In genomic region chr4:29289118-29289517, GRCh38 we compare ENCODE assay signal across 27 cellular contexts.
DNase-seq lines count a peak whose midpoint lies in the region; ATAC-seq, FAIRE-seq and TF ChIP-seq lines count a peak whose summit lies in the region.
"Had no signal": no experiment of that assay in that cellular context is flagged by ENCODE, and none has a peak within 500 bp of the region (broad histone marks: within the 10 kb centered on the region; RNA-seq: fewer than 3 reads in every experiment).

No MANE protein-coding gene starts in this region.

- H4K5ac ChIP-seq in IMR-90 (ENCODE audit: low read depth, low read length): no peak overlapping the region

- H3K14ac ChIP-seq in IMR-90 (replicated peaks; ENCODE audit: low read depth, low read length): no peak overlapping the region

- ATAC-seq in IMR-90 (ENCODE audit: low read depth) (no peak), K562 (no peak), HG03135 (IDR thresholded peaks at IDR 0.05; ENCODE audit: unreplicated experiment) (no peak)
- no peak for ATAC-seq in effector memory CD8-positive, alpha-beta T cell (replicated peaks)
- no peak for ATAC-seq in natural killer cell treated with Interleukin-12 subunit alpha and Interleukin-12 subunit beta and Interleukin-15 and Interleukin-18, amount 100 ng/mL, for 72 hours
- ATAC-seq: GM12878 had no signal

- H3K79me2 ChIP-seq in K562 (ENCODE audit: control insufficient read depth, insufficient read depth, low read length): no peaks in the 10 kb centered on the region

- H4K8ac ChIP-seq in IMR-90 (ENCODE audit: low read depth in 2 of 2, low read length in 2 of 2): no peak overlapping the region

- in situ Hi-C loops in IMR-90 (cut with MboI; ENCODE audit: low sequenced_read_pairs): no loop called here
- in situ Hi-C loops in K562 (cut with MboI): no loop called here

- no peaks in the 10 kb centered on the region for H3K27me3 Mint-ChIP-seq in effector memory CD8-positive, alpha-beta T cell
- H3K27me3 Mint-ChIP-seq in natural killer cell treated with Interleukin-12 subunit alpha and Interleukin-12 subunit beta and Interleukin-15 and Interleukin-18, amount 100 ng/mL, for 72 hours: no peaks in the 10 kb centered on the region
- H3K27me3 Mint-ChIP-seq: CD4-positive, alpha-beta memory T cell; CD4-positive, CD25-positive, alpha-beta regulatory T cell; CD8-positive, alpha-beta memory T cell had no signal

- no peak overlapping the region for H2BK5ac ChIP-seq in IMR-90 (ENCODE audit: low read depth, low read length, poor library complexity, severe bottlenecking)

- no peaks in the 10 kb centered on the region for H3K79me1 ChIP-seq in IMR-90 (ENCODE audit: low read depth in 1 of 2, low read length in 2 of 2)

- FAIRE-seq in K562 (lab: Jason Lieb, UNC) (no peak), small intestine (lab: Jason Lieb, UNC) (peak; percentile 19)
- FAIRE-seq: A204.1, GM12878, GM12892, GM18507 had no signal

- H3K4me3 Mint-ChIP-seq in effector memory CD8-positive, alpha-beta T cell: no peak overlapping the region
- no peak overlapping the region for H3K4me3 Mint-ChIP-seq in natural killer cell treated with Interleukin-12 subunit alpha and Interleukin-12 subunit beta and Interleukin-15 and Interleukin-18, amount 100 ng/mL, for 72 hours
- H3K4me3 Mint-ChIP-seq: CD14-positive monocyte; CD4-positive, alpha-beta memory T cell; CD4-positive, CD25-positive, alpha-beta regulatory T cell; CD8-positive, alpha-beta memory T cell had no signal

- H3K9me3 ChIP-seq in IMR-90 (ENCODE audit: control insufficient read depth, insufficient read depth, low read length) (no peaks in the 10 kb centered on the region), K562 (replicated peaks; ENCODE audit: control insufficient read depth, insufficient read depth, low read depth, low read length) (no peaks in the 10 kb centered on the region), small intestine (ENCODE audit: control insufficient read depth, low read depth) (no peaks in the 10 kb centered on the region)
- H3K9me3 ChIP-seq: BE2C, BLaER1 had no signal

- BruUV-seq in IMR-90 (replicated peaks; lab: Mats Ljungman, UMichigan) (no TSS peak), K562 (replicated peaks; lab: Mats Ljungman, UMichigan) (no TSS peak)

- no peaks in the 10 kb centered on the region for H4K20me1 ChIP-seq in IMR-90 (ENCODE audit: insufficient read depth, low read length)
- H4K20me1 ChIP-seq in K562 (replicated peaks; ENCODE audit: control insufficient read depth, insufficient read depth, low read length): no peaks in the 10 kb centered on the region
- H4K20me1 ChIP-seq: BLaER1 had no signal

- H2BK20ac ChIP-seq in IMR-90 (ENCODE audit: low read depth, low read length): no peak overlapping the region

- CTCF ChIA-PET in IMR-90 (lab: Yijun Ruan, JAX): no interaction called here
- CTCF ChIA-PET in K562 (lab: Yijun Ruan, JAX; ENCODE audit: low intra/inter-chr PET ratio): no interaction called here

- dilution Hi-C loops in IMR-90 (cut with HindIII; ENCODE audit: low sequenced_read_pairs, unreplicated experiment): no loop called here

- TF ChIP-seq CTCF in IMR-90 (conservative IDR thresholded peaks at IDR 0.05; ENCODE audit: low read depth, low read length) (no peak), K562 (IDR thresholded peaks at IDR 0.05 in 2 of 3, conservative IDR thresholded peaks at IDR 0.05 in 1 of 3; ENCODE audit: insufficient read depth in 2 of 3, low read depth in 1 of 3, low read length in 3 of 3) (no peak)

- H3K4me1 Mint-ChIP-seq in effector memory CD8-positive, alpha-beta T cell (ENCODE audit: low read depth in 2 of 2): no peaks in the 10 kb centered on the region
- no peaks in the 10 kb centered on the region for H3K4me1 Mint-ChIP-seq in natural killer cell treated with Interleukin-12 subunit alpha and Interleukin-12 subunit beta and Interleukin-15 and Interleukin-18, amount 100 ng/mL, for 72 hours (ENCODE audit: low read depth in 2 of 2)
- H3K4me1 Mint-ChIP-seq: CD14-positive monocyte; CD4-positive, alpha-beta memory T cell; CD4-positive, CD25-positive, alpha-beta regulatory T cell; CD8-positive, alpha-beta memory T cell had no signal

- H2BK120ac ChIP-seq in IMR-90 (ENCODE audit: low read depth, low read length): no peak overlapping the region

- POLR2A ChIA-PET in IMR-90 (lab: Charles Lee; ENCODE audit: unreplicated experiment): no interaction called here
- POLR2A ChIA-PET in K562 (lab: Yijun Ruan, JAX): no interaction called here

- TF ChIP-seq RAD21 in IMR-90 (IDR thresholded peaks at IDR 0.05; ENCODE audit: low read length): no peak
- TF ChIP-seq RAD21 in K562 (CRISPR knock-in tag; conservative IDR thresholded peaks at IDR 0.05 in 1 of 2, IDR thresholded peaks at IDR 0.05 in 1 of 2): no peak

- H3K9me1 ChIP-seq in IMR-90 (ENCODE audit: insufficient read depth, low read length) (no peaks in the 10 kb centered on the region), K562 (ENCODE audit: control insufficient read depth, insufficient read depth, low read length) (no peaks in the 10 kb centered on the region)

- no peak overlapping the region for H3K4me2 ChIP-seq in IMR-90 (ENCODE audit: low read depth, low read length)
- H3K4me2 ChIP-seq in K562 (ENCODE audit: insufficient read depth, low read length): no peak overlapping the region
- H3K4me2 ChIP-seq: BLaER1 had no signal

- no peaks in the 10 kb centered on the region for H3K36me3 ChIP-seq in IMR-90 (ENCODE audit: control insufficient read depth, insufficient read depth, low read length)
- H3K36me3 ChIP-seq in K562 (ENCODE audit: control insufficient read depth, insufficient read depth, low read length): no peaks in the 10 kb centered on the region
- H3K36me3 ChIP-seq in small intestine (ENCODE audit: control insufficient read depth in 2 of 2, insufficient read depth in 2 of 2, low read length in 2 of 2): no peaks in the 10 kb centered on the region
- H3K36me3 ChIP-seq: BE2C, BLaER1 had no signal

- no peak overlapping the region for H3K4ac ChIP-seq in IMR-90 (ENCODE audit: low read depth, low read length)

- TF ChIP-seq EP300 in K562 (IDR thresholded peaks at IDR 0.05; ENCODE audit: low read length): no peak

- H2BK15ac ChIP-seq in IMR-90 (ENCODE audit: low read depth, low read length): no peak overlapping the region

- WGBS in IMR-90 (ENCODE audit: extremely low coverage in 2 of 2, insufficient read length in 1 of 2), 2 experiments: no CpG with 5 or more reads among the region's 1 CpG
- 0% methylated on average over 1 of the region's 1 CpG for WGBS in K562 (ENCODE audit: insufficient coverage, low coverage, missing lambda C conversion rate)
- 30 to 70% (median 55%) methylated on average over 1 of the region's 1 CpG for WGBS in small intestine, 3 donors

- no peak for DNase-seq in IMR-90
- no peak for DNase-seq in K562 (ENCODE audit: extremely low read depth in 1 of 4, low spot score in 3 of 4)
- DNase-seq in small intestine: no peak
- DNase-seq in effector memory CD8-positive, alpha-beta T cell: no peak
- no peak for DNase-seq in natural killer cell treated with Interleukin-12 subunit alpha and Interleukin-12 subunit beta and Interleukin-15 and Interleukin-18, amount 100 ng/mL, for 72 hours (ENCODE audit: low spot score)
- DNase-seq: 8988T; ACHN; BE2C; C1 segment of cervical spinal cord; CD4-positive, alpha-beta memory T cell; CD4-positive, CD25-positive, alpha-beta regulatory T cell; CD8-positive, alpha-beta memory T cell; COR-L47; DMS 273 treated with DMSO at 0.1 percent for 48 hours; DMS153; DMS53; DMS79; DND-41; EL; GDM1 had no signal

- H2AK9ac ChIP-seq in IMR-90 (replicated peaks; ENCODE audit: low read depth, low read length, poor library complexity): no peak overlapping the region

- H3K23ac ChIP-seq in IMR-90 (ENCODE audit: low read depth, low read length): no peak overlapping the region

- TF ChIP-seq POLR2A in IMR-90 (IDR thresholded peaks at IDR 0.05; ENCODE audit: low read depth, low read length) (no peak), K562 (conservative IDR thresholded peaks at IDR 0.05) (no peak)

- no peak overlapping the region for H3K27ac Mint-ChIP-seq in effector memory CD8-positive, alpha-beta T cell
- H3K27ac Mint-ChIP-seq in natural killer cell treated with Interleukin-12 subunit alpha and Interleukin-12 subunit beta and Interleukin-15 and Interleukin-18, amount 100 ng/mL, for 72 hours: no peak overlapping the region
- H3K27ac Mint-ChIP-seq: CD14-positive monocyte; CD4-positive, alpha-beta memory T cell; CD4-positive, CD25-positive, alpha-beta regulatory T cell; CD8-positive, alpha-beta memory T cell had no signal

- H2AFZ ChIP-seq in IMR-90 (replicated peaks; ENCODE audit: low read length, poor library complexity): no peak overlapping the region
- H2AFZ ChIP-seq in K562 (ENCODE audit: low read depth, low read length): no peak overlapping the region

- H2AK5ac ChIP-seq in IMR-90 (ENCODE audit: low read depth, low read length): no peak overlapping the region

- intact Hi-C loops in IMR-90 (cut with micrococcal nuclease): no loop called here
- intact Hi-C loops in K562 (cut with micrococcal nuclease): no loop called here

- H3K4me1 ChIP-seq in IMR-90 (ENCODE audit: control insufficient read depth, insufficient read depth, low read length) (no peaks in the 10 kb centered on the region), K562 (replicated peaks in 1 of 2; ENCODE audit: control insufficient read depth in 2 of 2, insufficient read depth in 2 of 2, low read length in 2 of 2) (no peaks in the 10 kb centered on the region), small intestine (ENCODE audit: control insufficient read depth in 2 of 2, insufficient read depth in 1 of 2, low read depth in 1 of 2, low read length in 1 of 2) (no peaks in the 10 kb centered on the region)
- H3K4me1 ChIP-seq: BE2C, BLaER1 had no signal

- no peaks in the 10 kb centered on the region for H3K36me3 Mint-ChIP-seq in effector memory CD8-positive, alpha-beta T cell (ENCODE audit: insufficient read depth)
- no peaks in the 10 kb centered on the region for H3K36me3 Mint-ChIP-seq in natural killer cell treated with Interleukin-12 subunit alpha and Interleukin-12 subunit beta and Interleukin-15 and Interleukin-18, amount 100 ng/mL, for 72 hours
- H3K36me3 Mint-ChIP-seq: CD14-positive monocyte; CD4-positive, alpha-beta memory T cell; CD4-positive, CD25-positive, alpha-beta regulatory T cell; CD8-positive, alpha-beta memory T cell had no signal

- no peak overlapping the region for H3K4me3 ChIP-seq in IMR-90 (ENCODE audit: insufficient read depth, low read depth, low read length)
- no peak overlapping the region for H3K4me3 ChIP-seq in K562
- H3K4me3 ChIP-seq in small intestine (ENCODE audit: low read depth in 1 of 2, low read length in 2 of 2): no peak overlapping the region
- H3K4me3 ChIP-seq: BLaER1, GM12878 had no signal

- H3K9ac ChIP-seq in IMR-90 (ENCODE audit: low read depth, low read length): no peak overlapping the region
- H3K9ac ChIP-seq in K562 (ENCODE audit: insufficient read depth in 1 of 2, low read depth in 2 of 2, low read length in 2 of 2): no peak overlapping the region
- H3K9ac ChIP-seq: BLaER1 had no signal

- H3K18ac ChIP-seq in IMR-90 (ENCODE audit: low read depth, low read length): no peak overlapping the region

- H3K27ac ChIP-seq in IMR-90 (ENCODE audit: insufficient read depth, low read length) (no peak overlapping the region), K562 (ENCODE audit: extremely low read depth, low read depth, low read length) (no peak overlapping the region), small intestine (ENCODE audit: low read depth in 1 of 2, low read length in 1 of 2) (no peak overlapping the region)
- H3K27ac ChIP-seq: BLaER1 had no signal

- H4K91ac ChIP-seq in IMR-90 (ENCODE audit: insufficient read depth, low read depth, low read length): no peak overlapping the region

- H3K27me3 ChIP-seq in IMR-90 (ENCODE audit: control insufficient read depth, insufficient read depth, low read length) (no peaks in the 10 kb centered on the region), K562 (ENCODE audit: control insufficient read depth in 2 of 2, insufficient read depth in 2 of 2, low read length in 2 of 2) (no peaks in the 10 kb centered on the region), small intestine (ENCODE audit: control insufficient read depth in 2 of 2, insufficient read depth in 2 of 2, low read length in 2 of 2) (no peaks in the 10 kb centered on the region)
- H3K27me3 ChIP-seq: BE2C, BLaER1 had no signal

- no peak overlapping the region for H3K56ac ChIP-seq in IMR-90 (ENCODE audit: extremely low read depth, insufficient read depth, low read length)

- peaks cover 6 to 9% of the 10 kb centered on the region in 2 donors for H3K9me3 Mint-ChIP-seq in effector memory CD8-positive, alpha-beta T cell
- H3K9me3 Mint-ChIP-seq in natural killer cell treated with Interleukin-12 subunit alpha and Interleukin-12 subunit beta and Interleukin-15 and Interleukin-18, amount 100 ng/mL, for 72 hours: peaks cover 13% of the 10 kb centered on the region
